25 cellular contexts compared by ENCODE assay signal in genomic region chr21:38500073-38500472, GRCh38. TPM values are rescaled to one million over a fixed set of nuclear protein-coding genes. Genes with fewer than 3 reads are reported as not detected.
DNase-seq lines count a peak whose midpoint lies in the region; ATAC-seq and TF ChIP-seq lines count a peak whose summit lies in the region.
"Had no signal": no experiment of that assay in that cellular context is flagged by ENCODE, and none has a peak within 500 bp of the region (broad histone marks: within the 10 kb centered on the region; RNA-seq: fewer than 3 reads in every experiment).

No MANE protein-coding gene starts in this region.

- H3K27me3 ChIP-seq in right atrium auricular region (no peaks in the 10 kb centered on the region), esophagus squamous epithelium (no peaks in the 10 kb centered on the region), psoas muscle (ENCODE audit: insufficient read depth in 3 of 3, low read length in 2 of 3) (peaks cover 0 to 2% (median 0%) of the 10 kb centered on the region in 3 donors), vagina (no peaks in the 10 kb centered on the region)
- H3K27me3 ChIP-seq: BE2C, cardiac muscle cell, sigmoid colon had no signal

- TF ChIP-seq CTCF in right atrium auricular region (IDR thresholded peaks at IDR 0.05) (no peak), esophagus squamous epithelium (IDR thresholded peaks at IDR 0.05) (no peak), psoas muscle (IDR thresholded peaks at IDR 0.05) (no peak), vagina (IDR thresholded peaks at IDR 0.05) (no peak)

- H3K4me1 ChIP-seq in right atrium auricular region: peaks cover 0 to 7% of the 10 kb centered on the region in 2 donors
- no peaks in the 10 kb centered on the region for H3K4me1 ChIP-seq in esophagus squamous epithelium
- H3K4me1 ChIP-seq in psoas muscle: no peaks in the 10 kb centered on the region
- peaks cover 10% of the 10 kb centered on the region for H3K4me1 ChIP-seq in vagina
- H3K4me1 ChIP-seq: pancreas, sigmoid colon had no signal

- H3K4me3 ChIP-seq in right atrium auricular region (no peak overlapping the region), esophagus squamous epithelium (peak overlapping the region in 1 of 4 donors; percentile 1), psoas muscle (no peak overlapping the region), vagina (no peak overlapping the region)
- H3K4me3 ChIP-seq: cardiac muscle cell, GM23248, pancreas, sigmoid colon, SK-N-MC had no signal

- WGBS in esophagus squamous epithelium, 2 donors: 55% methylated on average over 6 of the region's 6 CpGs
- 38 to 40% (median 38%) methylated on average over 6 of the region's 6 CpGs for WGBS in psoas muscle, 3 donors

- H3K9me3 ChIP-seq in right atrium auricular region (no peaks in the 10 kb centered on the region), esophagus squamous epithelium (no peaks in the 10 kb centered on the region), psoas muscle (no peaks in the 10 kb centered on the region), vagina (no peaks in the 10 kb centered on the region)
- H3K9me3 ChIP-seq: BE2C, pancreas, sigmoid colon had no signal

- no peak for ATAC-seq in psoas muscle
- ATAC-seq: activated CD4-positive, alpha-beta T cell treated with anti-CD3 and anti-CD28 coated beads for 36 hours; activated T-cell treated with anti-CD3 and anti-CD28 coated beads, Interleukin-2, amount 50 U/mL, for 4 hours; natural killer cell treated with Interleukin-12 subunit alpha and Interleukin-12 subunit beta and Interleukin-15 and Interleukin-18, amount 100 ng/mL, for 72 hours; pancreas; stimulated activated naive CD8-positive, alpha-beta T cell treated with anti-CD3 and anti-CD28 coated beads, Interleukin-15, amount 100 ng/mL, for 72 hours; T-helper 17 cell had no signal

- DNase-seq in right atrium auricular region (ENCODE audit: low spot score) (no peak), cardiac septum (ENCODE audit: low spot score) (no peak), esophagus squamous epithelium (lab: John Stamatoyannopoulos, UW) (no peak), psoas muscle (no peak), vagina (ENCODE audit: extremely low spot score in 2 of 2) (no peak), caudate nucleus (lab: John Stamatoyannopoulos, UW) (no peak), NCI-H446 (lab: John Stamatoyannopoulos, UW) (no peak), posterior vena cava (ENCODE audit: low spot score) (no peak)
- DNase-seq: activated CD4-positive, alpha-beta T cell treated with anti-CD3 and anti-CD28 coated beads for 36 hours; activated naive CD4-positive, alpha-beta T cell treated with anti-CD3 and anti-CD28 coated beads, Interleukin-2, amount 10 ng/mL, durations not matched to agents 7 days and 5 days; activated T-cell treated with anti-CD3 and anti-CD28 coated beads, Interleukin-2, amount 50 U/mL, for 4 hours; amniotic stem cell; BE2C; GDM1; GM23248; Karpas-422; NCI-H1694; NCI-H526; pancreas; sigmoid colon; stimulated activated naive CD8-positive, alpha-beta T cell treated with anti-CD3 and anti-CD28 coated beads, Interleukin-15, amount 100 ng/mL, for 72 hours; T-helper 17 cell had no signal

- peak overlapping the region; percentile 38 to 41 for H3K27ac ChIP-seq in right atrium auricular region
- H3K27ac ChIP-seq in esophagus squamous epithelium: peak overlapping the region in 3 of 4 donors; percentile 57 to 66 (median 59)
- peak overlapping the region; percentile 10 for H3K27ac ChIP-seq in psoas muscle
- H3K27ac ChIP-seq in vagina: peak overlapping the region; percentile 2
- no peak overlapping the region for H3K27ac ChIP-seq in caudate nucleus (ENCODE audit: low read depth, low read length)
- H3K27ac ChIP-seq: cardiac muscle cell, GM23248, pancreas, SK-N-MC had no signal

- H3K36me3 ChIP-seq in right atrium auricular region (no peaks in the 10 kb centered on the region), esophagus squamous epithelium (no peaks in the 10 kb centered on the region), psoas muscle (ENCODE audit: insufficient read depth in 1 of 2, low read depth in 1 of 2) (no peaks in the 10 kb centered on the region), vagina (no peaks in the 10 kb centered on the region)
- H3K36me3 ChIP-seq: BE2C, cardiac muscle cell, pancreas, sigmoid colon had no signal

- TF ChIP-seq POLR2A in esophagus squamous epithelium (IDR thresholded peaks at IDR 0.05) (no peak), vagina (IDR thresholded peaks at IDR 0.05) (no peak)

- intact Hi-C loops in cardiac septum (cut with DNase I): loop anchor here (10.0 kb wide), 1 partner anchor 305 kb away; the partner anchor contains the start of gene ETS2
- intact Hi-C loops in esophagus squamous epithelium (cut with DNase I): loop anchor here (10.0 kb wide), 2 partner anchors 215 to 645 kb away; no protein-coding TSS in a partner anchor
- intact Hi-C loops in psoas muscle (cut with DNase I): loop anchor here in 1 of 2 donors (10.0 kb wide), 1 partner anchor 225 kb away; no protein-coding TSS in a partner anchor
- intact Hi-C loops in vagina (cut with DNase I): no loop called here
- intact Hi-C loops in posterior vena cava (cut with DNase I): loop anchor here (5.0 to 10.0 kb wide), 3 partner anchors 217 to 635 kb away; no protein-coding TSS in a partner anchor

RNA-seq across cellular contexts. Expression of gene ERG, which starts 1.8 kb away (rescaled TPM):
- total RNA-seq in right atrium auricular region (10 to 100 TPM in 1 of 2 donors, 1 to 10 TPM in 1; 6.3 to 13.2 TPM), cardiac septum (15.5 TPM), esophagus squamous epithelium (10 to 100 TPM in 1 of 4 donors, 1 to 10 TPM in 3; 2.5 to 10.9 (median 8.4) TPM), psoas muscle (10 to 100 TPM in 3 of 4 donors, 1 to 10 TPM in 1; 7.6 to 14.5 (median 10.8) TPM), vagina (20.9 TPM), posterior vena cava (10 to 100 TPM; 25.8 to 28.6 TPM)
- 1 to 10 TPM; 2.7 to 6.6 (median 3.4) TPM for polyA plus RNA-seq in psoas muscle
- total RNA-seq: natural killer cell treated with Interleukin-12 subunit alpha and Interleukin-12 subunit beta and Interleukin-15 and Interleukin-18, amount 100 ng/mL, for 72 hours; T-helper 17 cell had no signal
- polyA plus RNA-seq: cardiac muscle cell had no signal
